14 cellular contexts compared by ENCODE assay signal in genomic region chr6:12343440-12344162, GRCh38. TPM values are rescaled to one million over a fixed set of nuclear protein-coding genes. Genes with fewer than 3 reads are reported as not detected.
DNase-seq lines count a peak whose midpoint lies in the region; FAIRE-seq and TF ChIP-seq lines count a peak whose summit lies in the region.
"Had no signal": no experiment of that assay in that cellular context is flagged by ENCODE, and none has a peak within 500 bp of the region (broad histone marks: within the 10 kb centered on the region; RNA-seq: fewer than 3 reads in every experiment).

No MANE protein-coding gene starts in this region.

- H3K27ac ChIP-seq in astrocyte (ENCODE audit: low read depth, low read length) = no peak overlapping the region
- H3K27ac ChIP-seq: dorsolateral prefrontal cortex, KMS-11 had no signal

- no peak overlapping the region for H3K4me3 Mint-ChIP-seq in astrocyte (ENCODE audit: unreplicated experiment)
- H3K4me3 Mint-ChIP-seq: naive B cell had no signal

- H3K9me3 ChIP-seq in astrocyte (ENCODE audit: insufficient read depth, low read depth, low read length) = no peaks in the 10 kb centered on the region

- peaks cover 14% of the 10 kb centered on the region for H3K4me1 Mint-ChIP-seq in astrocyte (ENCODE audit: low read depth, unreplicated experiment)

- no peaks in the 10 kb centered on the region for H3K36me3 ChIP-seq in astrocyte (ENCODE audit: insufficient read depth, low read length)

- H3K4me1 ChIP-seq in astrocyte (ENCODE audit: insufficient read depth, low read length) = peaks cover 10% of the 10 kb centered on the region

- no peaks in the 10 kb centered on the region for H3K27me3 ChIP-seq in astrocyte (ENCODE audit: insufficient read depth, low read length)

- no peak overlapping the region for H2AFZ ChIP-seq in astrocyte (ENCODE audit: low read depth, low read length)

- H3K27me3 Mint-ChIP-seq in astrocyte (ENCODE audit: low read depth, unreplicated experiment) = no peaks in the 10 kb centered on the region

- no peaks in the 10 kb centered on the region for H4K20me1 ChIP-seq in astrocyte (ENCODE audit: insufficient read depth, low read length)

- H3K9me3 Mint-ChIP-seq in astrocyte (ENCODE audit: unreplicated experiment) = no peaks in the 10 kb centered on the region

- no peak overlapping the region for H3K27ac Mint-ChIP-seq in astrocyte (ENCODE audit: unreplicated experiment)

- TF ChIP-seq CTCF in astrocyte (IDR thresholded peaks at IDR 0.05; ENCODE audit: insufficient read depth, low read depth, low read length) = no peak

- H3K9ac ChIP-seq in astrocyte (ENCODE audit: low read length) = no peak overlapping the region
- H3K9ac ChIP-seq: KMS-11 had no signal

- DNase-seq in NCI-H82 (lab: John Stamatoyannopoulos, UW) = peak; percentile 10
- DNase-seq in NCI-H82 treated with DMSO at 0.1 percent for 48 hours (lab: John Stamatoyannopoulos, UW; ENCODE audit: unreplicated experiment) = no peak
- DNase-seq in astrocyte (ENCODE audit: low read depth) = no peak
- DNase-seq in left kidney (ENCODE audit: low read depth, low spot score) = peak; percentile 52
- no peak for DNase-seq in activated CD4-positive, CD25-positive, alpha-beta regulatory T cell (lab: John Stamatoyannopoulos, UW)
- DNase-seq in RPMI8226 = no peak
- DNase-seq in stimulated activated CD4-positive, alpha-beta T cell treated with anti-CD3 and anti-CD28 coated beads, Interleukin-4, amount 100 ng/mL, for 4 hours = no peak
- DNase-seq in T-helper 9 cell = no peak
- DNase-seq: dorsolateral prefrontal cortex, naive B cell, NCI-H187, right cardiac atrium had no signal

- no peak for FAIRE-seq in astrocyte (lab: Jason Lieb, UNC)
- FAIRE-seq: frontal cortex had no signal

- H3K4me2 ChIP-seq in astrocyte (ENCODE audit: low read length) = peak overlapping the region; percentile 30
- H3K4me2 ChIP-seq: KMS-11 had no signal

- no peak overlapping the region for H3K4me3 ChIP-seq in astrocyte (ENCODE audit: insufficient read depth, low read depth, low read length)
- H3K4me3 ChIP-seq: dorsolateral prefrontal cortex had no signal

- no peaks in the 10 kb centered on the region for H3K79me2 ChIP-seq in astrocyte (ENCODE audit: insufficient read depth, low read length)

- H3K36me3 Mint-ChIP-seq in astrocyte (ENCODE audit: low read depth, unreplicated experiment) = no peaks in the 10 kb centered on the region
- H3K36me3 Mint-ChIP-seq: naive B cell had no signal

RNA-seq across cellular contexts. Expression of gene EDN1, which starts 53.4 kb away (rescaled TPM):
- total RNA-seq in astrocyte = 54.8 and 64.4 TPM in 2 replicates

Comparison
In these comparisons a context has a peak if more than half of its experiments do, and no peak if none do; other contexts are left out.
1. DNase-seq: peak in NCI-H82 (single experiment) and left kidney (single experiment); none in NCI-H82 treated with DMSO at 0.1 percent for 48 hours (single experiment), astrocyte (single experiment), activated CD4-positive, CD25-positive, alpha-beta regulatory T cell (0 of 4), RPMI8226 (single experiment), stimulated activated CD4-positive, alpha-beta T cell treated with anti-CD3 and anti-CD28 coated beads, Interleukin-4, amount 100 ng/mL, for 4 hours (0 of 2) and T-helper 9 cell (single experiment).